Comparison of ENCODE assay signal across 14 cellular contexts in genomic region chrX:37380920-37381319, GRCh38. TPM values are rescaled to one million over a fixed set of nuclear protein-coding genes. Genes with fewer than 3 reads are reported as not detected.
DNase-seq lines count a peak whose midpoint lies in the region; ATAC-seq, FAIRE-seq and TF ChIP-seq lines count a peak whose summit lies in the region.
"Had no signal": no experiment of that assay in that cellular context is flagged by ENCODE, and none has a peak within 500 bp of the region (broad histone marks: within the 10 kb centered on the region; RNA-seq: fewer than 3 reads in every experiment).

No MANE protein-coding gene starts in this region.

- no peak for FAIRE-seq in HTR-8/SVneo (lab: Jason Lieb, UNC)

- peaks cover 1% of the 10 kb centered on the region for H4K20me1 ChIP-seq in fibroblast of lung (ENCODE audit: control insufficient read depth, extremely low read depth, insufficient read depth, low read length)

- no peak overlapping the region for H3K9ac ChIP-seq in fibroblast of lung (ENCODE audit: insufficient read depth, low read length)

- no peak for TF ChIP-seq CTCF in RWPE1 (conservative IDR thresholded peaks at IDR 0.05; ENCODE audit: low read depth)
- TF ChIP-seq CTCF in fibroblast of lung (conservative IDR thresholded peaks at IDR 0.05 in 1 of 2, IDR thresholded peaks at IDR 0.05 in 1 of 2; ENCODE audit: low read depth in 1 of 2, low read length in 2 of 2), result no peak
- no peak for TF ChIP-seq CTCF in psoas muscle (IDR thresholded peaks at IDR 0.05)

- no peaks in the 10 kb centered on the region for H3K79me2 ChIP-seq in fibroblast of lung (ENCODE audit: control insufficient read depth, insufficient read depth, low read length)

- peak; percentile 62 to 86 (median 76) for ATAC-seq in psoas muscle

- H3K4me1 ChIP-seq in fibroblast of lung (ENCODE audit: control insufficient read depth, extremely low read depth, insufficient read depth, low read length), result no peaks in the 10 kb centered on the region
- peaks cover 23% of the 10 kb centered on the region for H3K4me1 ChIP-seq in psoas muscle

- CTCF ChIA-PET in RWPE1 (lab: Yijun Ruan, JAX), result no interaction called here

- H3K4me3 ChIP-seq in fibroblast of lung (replicated peaks in 1 of 4; ENCODE audit: control extremely low read depth in 1 of 4, insufficient read depth in 1 of 4, low read depth in 3 of 4, low read length in 4 of 4) (no peak overlapping the region), psoas muscle (no peak overlapping the region)

- no peaks in the 10 kb centered on the region for H3K9me3 ChIP-seq in fibroblast of lung (ENCODE audit: control insufficient read depth, insufficient read depth, low read depth, low read length)
- H3K9me3 ChIP-seq in psoas muscle, result no peaks in the 10 kb centered on the region
- H3K9me3 ChIP-seq: neutrophil had no signal

- 5 to 29% (median 11%) methylated on average over 1 of the region's 1 CpG for WGBS in psoas muscle, 3 donors

- no peak overlapping the region for H2AFZ ChIP-seq in fibroblast of lung (ENCODE audit: low read length)

- intact Hi-C loops in psoas muscle (cut with DNase I), result no loop called here

- no peaks in the 10 kb centered on the region for H3K27me3 ChIP-seq in fibroblast of lung (ENCODE audit: control insufficient read depth, insufficient read depth, low read length)
- no peaks in the 10 kb centered on the region for H3K27me3 ChIP-seq in psoas muscle (ENCODE audit: insufficient read depth in 3 of 3, low read length in 2 of 3)
- H3K27me3 ChIP-seq: neutrophil had no signal

- H3K36me3 ChIP-seq in fibroblast of lung (ENCODE audit: control insufficient read depth, insufficient read depth, low read length) (no peaks in the 10 kb centered on the region), psoas muscle (ENCODE audit: insufficient read depth in 1 of 2, low read depth in 1 of 2) (no peaks in the 10 kb centered on the region)
- H3K36me3 ChIP-seq: neutrophil had no signal

- POLR2A ChIA-PET in RWPE1 (lab: Yijun Ruan, JAX; ENCODE audit: low non-redundant PET), result no interaction called here

- H3K27ac ChIP-seq in RWPE1, result no peak overlapping the region
- H3K27ac ChIP-seq in fibroblast of lung (ENCODE audit: insufficient read depth, low read length), result no peak overlapping the region
- H3K27ac ChIP-seq in psoas muscle, result peak overlapping the region; percentile 62
- H3K27ac ChIP-seq: neutrophil had no signal

- DNase-seq in EH (ENCODE audit: low read depth), result peak; percentile 57
- DNase-seq in RWPE1 (ENCODE audit: low spot score), result peak; percentile 42
- peak; percentile 77 to 85 for DNase-seq in fibroblast of lung (ENCODE audit: low read depth in 2 of 2)
- DNase-seq in psoas muscle, result no peak
- no peak for DNase-seq in NOMO-1 (lab: John Stamatoyannopoulos, UW; ENCODE audit: unreplicated experiment in 2 of 2)
- DNase-seq in HTR-8/SVneo (ENCODE audit: insufficient read length, low spot score), result no peak
- DNase-seq in NCI-H2107 treated with DMSO at 0.1 percent for 48 hours (lab: John Stamatoyannopoulos, UW; ENCODE audit: unreplicated experiment), result no peak
- no peak for DNase-seq in activated CD4-positive, alpha-beta T cell treated with anti-CD3 and anti-CD28 coated beads, Interleukin-2, amount 50 U/mL, for 4 hours
- DNase-seq: activated CD4-positive, alpha-beta memory T cell treated with anti-CD3 and anti-CD28 coated beads, Interleukin-2, amount 10 ng/mL, durations not matched to agents 7 days and 5 days; caudate nucleus; DND-41; NCI-H1436 treated with DMSO at 0.1 percent for 48 hours; RPMI8226 had no signal

- H3K4me2 ChIP-seq in fibroblast of lung (ENCODE audit: extremely low read depth, insufficient read depth, low read length), result no peak overlapping the region

RNA-seq across cellular contexts. Expression of gene PRRG1, which starts 31.8 kb away (rescaled TPM):
- 6.2 and 10.2 TPM in 2 replicates for total RNA-seq in fibroblast of lung
- polyA plus RNA-seq in fibroblast of lung, result 14.1 and 15.5 TPM in 2 replicates
- polyA plus RNA-seq in fibroblast of lung (2012), result 6.2 and 7.8 TPM in 2 replicates
- polyA minus RNA-seq in fibroblast of lung (ENCODE audit: low replicate concordance), result 8.3 and 9.9 TPM in 2 replicates
- 10 to 100 TPM in 3 of 4 donors, 1 to 10 TPM in 1; 8.8 to 21.3 (median 15.4) TPM for total RNA-seq in psoas muscle
- 1 to 10 TPM; 2.5 to 8.5 (median 3.8) TPM for polyA plus RNA-seq in psoas muscle
- total RNA-seq: activated CD4-positive, alpha-beta memory T cell treated with anti-CD3 and anti-CD28 coated beads, Interleukin-2, amount 10 ng/mL, durations not matched to agents 7 days and 5 days had no signal

Comparison
In these comparisons a context has a peak if more than half of its experiments do, and no peak if none do; other contexts are left out.
1. DNase-seq: peak in EH (single experiment), RWPE1 (single experiment) and fibroblast of lung (2 of 2); none in psoas muscle (0 of 2), NOMO-1 (0 of 2), HTR-8/SVneo (single experiment), NCI-H2107 treated with DMSO at 0.1 percent for 48 hours (single experiment) and activated CD4-positive, alpha-beta T cell treated with anti-CD3 and anti-CD28 coated beads, Interleukin-2, amount 50 U/mL, for 4 hours (0 of 2).